In genomic region chr20:2527762-2528161, GRCh38 we compare ENCODE assay signal across 39 cellular contexts. TPM values are rescaled to one million over a fixed set of nuclear protein-coding genes. Genes with fewer than 3 reads are reported as not detected.
"Had no signal": no experiment of that assay in that cellular context is flagged by ENCODE, and none has a peak within 500 bp of the region (broad histone marks: within the 10 kb centered on the region; RNA-seq: fewer than 3 reads in every experiment).

No MANE protein-coding gene starts in this region.

- H3K27ac ChIP-seq: KMS-11 had no signal

- H3K36me3 ChIP-seq: MG63 had no signal

- H3K27me3 ChIP-seq: MG63 had no signal

- DNase-seq: Karpas-422, Kasumi-1, KBM-7, KG1, MG63, MM.1S, MV-4-11, NCI-H1048, NCI-H1092, NCI-H1092 treated with DMSO at 0.1 percent for 48 hours, NCI-H1105, NCI-H1105 treated with DMSO at 0.1 percent for 48 hours, NCI-H1417, NCI-H1417 treated with DMSO at 0.1 percent for 48 hours, NCI-H1436, NCI-H1436 treated with DMSO at 0.1 percent for 48 hours, NCI-H146, NCI-H1694, NCI-H1694 treated with DMSO at 0.1 percent for 48 hours, NCI-H187, NCI-H187 treated with DMSO at 0.1 percent for 48 hours, NCI-H1930, NCI-H2029, NCI-H2029 treated with DMSO at 0.1 percent for 48 hours, NCI-H2081, NCI-H2081 treated with DMSO at 0.1 percent for 48 hours, NCI-H2107, NCI-H2171, NCI-H2171 treated with DMSO at 0.1 percent for 48 hours, NCI-H2227 treated with DMSO at 0.1 percent for 48 hours, NCI-H226, NCI-H345, NCI-H446, NCI-H446 treated with DMSO at 0.1 percent for 48 hours had no signal

- H3K9me3 ChIP-seq: MG63 had no signal

- H3K9ac ChIP-seq: KMS-11 had no signal

- H3K4me3 ChIP-seq: MG63 had no signal

- H3K4me2 ChIP-seq: KMS-11 had no signal

RNA-seq across cellular contexts. Expression of gene TMC2, which starts 8.6 kb away (rescaled TPM):
- total RNA-seq: LHCN-M2, M059J, MCF 10A, NCI-H460 had no signal
